In genomic region chr22:28846994-28847393, GRCh38 we compare ENCODE assay signal across 24 cellular contexts.
"Had no signal": no experiment of that assay in that cellular context is flagged by ENCODE, and none has a peak within 500 bp of the region (broad histone marks: within the 10 kb centered on the region; RNA-seq: fewer than 3 reads in every experiment).

No MANE protein-coding gene starts in this region.

- H3K4me1 ChIP-seq: esophagus muscularis mucosa, foreskin keratinocyte, gastroesophageal sphincter, heart right ventricle, left lung, lower lobe of right lung had no signal

- FAIRE-seq: colon, endothelial cell of umbilical vein, frontal cortex, islet of Langerhans, keratinocyte had no signal

- H3K27me3 ChIP-seq: dorsolateral prefrontal cortex, esophagus muscularis mucosa, foreskin keratinocyte, gastroesophageal sphincter, heart right ventricle, left lung had no signal

- H3K36me3 ChIP-seq: esophagus muscularis mucosa, gastroesophageal sphincter, heart right ventricle, left lung, lower lobe of right lung had no signal

- DNase-seq: dermis blood vessel endothelial cell; dorsolateral prefrontal cortex; effector CD4-positive, alpha-beta T cell; effector memory CD4-positive, alpha-beta T cell; foreskin keratinocyte; glutamatergic neuron; head of caudate nucleus; heart right ventricle; hippocampal formation; left cardiac atrium; left lung; left ventricle myocardium superior; lower lobe of right lung; mesenchymal stem cell; mucosa of descending colon; naive B cell had no signal

- ATAC-seq: foreskin keratinocyte, gastroesophageal sphincter, heart right ventricle, left cardiac atrium, left lung, left ventricle myocardium superior, lower lobe of right lung, mucosa of descending colon had no signal

- H3K4me3 ChIP-seq: coronary artery, dorsolateral prefrontal cortex, esophagus muscularis mucosa, gastroesophageal sphincter, heart right ventricle, left lung, lower lobe of right lung, mucosa of descending colon had no signal

- H3K27ac ChIP-seq: coronary artery, dorsolateral prefrontal cortex, esophagus muscularis mucosa, foreskin keratinocyte, gastroesophageal sphincter, heart right ventricle, left lung, lower lobe of right lung had no signal
